Comparison of ENCODE assay signal across 4 cellular contexts in the genomic region with DNA sequence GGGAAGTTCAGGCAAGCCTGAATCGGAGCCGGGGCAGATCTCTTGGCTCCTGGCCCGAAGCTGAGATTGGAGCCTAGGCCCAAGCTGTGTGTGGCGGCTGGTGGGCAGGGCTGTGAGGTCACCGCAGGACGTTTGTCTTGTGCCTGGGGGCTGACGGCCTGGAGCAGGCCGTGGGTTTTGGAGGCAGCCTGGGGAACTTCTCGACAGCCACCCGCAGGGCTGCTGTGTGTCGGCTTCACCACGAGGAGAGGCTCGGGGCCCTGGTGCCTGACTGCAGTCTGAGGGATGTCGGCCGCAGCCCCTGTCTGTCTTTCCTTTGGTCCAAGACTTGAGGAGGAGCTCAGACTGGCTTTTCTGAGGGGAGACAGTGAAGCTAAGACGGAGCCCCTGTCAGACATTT. TPM values are rescaled to one million over a fixed set of nuclear protein-coding genes. Genes with fewer than 3 reads are reported as not detected.
"Had no signal": no experiment of that assay in that cellular context is flagged by ENCODE, and none has a peak within 500 bp of the region (broad histone marks: within the 10 kb centered on the region; RNA-seq: fewer than 3 reads in every experiment).

No MANE protein-coding gene starts in this region.

RNA-seq across cellular contexts. Expression of gene FAM90A1, which starts 5.1 kb away (rescaled TPM):
- total RNA-seq: GM23248, H1, H4 had no signal
- polyA plus RNA-seq: GM23338 had no signal
